Comparison of ENCODE assay signal across 17 cellular contexts in the genomic region with DNA sequence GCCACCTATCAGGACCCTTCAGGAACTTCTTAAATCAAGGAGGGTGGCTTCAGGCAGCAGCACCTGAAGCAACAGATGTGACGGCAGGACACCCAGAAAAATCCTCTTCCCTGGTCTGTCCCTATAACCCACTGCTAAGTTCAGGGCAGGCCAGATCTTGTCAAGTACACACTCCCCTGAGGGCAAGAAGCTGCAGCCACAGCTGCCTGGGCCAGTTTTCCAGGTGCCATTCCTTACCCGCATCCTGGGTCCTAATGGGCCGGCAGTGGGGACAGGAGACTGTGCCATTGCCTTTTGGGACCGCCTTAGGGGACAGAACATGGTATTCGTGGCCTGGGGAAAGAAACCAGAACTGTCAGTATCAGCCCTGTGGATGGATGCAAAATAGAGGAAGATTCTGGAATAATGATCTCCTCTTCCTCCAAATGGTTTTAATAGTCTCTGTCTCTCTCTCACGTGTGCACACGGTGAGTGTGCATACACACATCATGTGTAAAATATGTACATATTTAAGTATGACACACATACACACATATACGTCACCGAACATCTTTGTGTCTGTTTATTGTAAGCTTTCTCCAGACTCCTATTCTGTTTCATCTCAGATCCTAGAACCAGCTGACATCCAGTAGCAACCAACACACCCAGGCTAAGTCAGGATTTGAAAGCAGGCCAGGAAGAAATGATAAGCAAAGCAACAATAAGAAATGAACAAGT. TPM values are rescaled to one million over a fixed set of nuclear protein-coding genes. Genes with fewer than 3 reads are reported as not detected.
DNase-seq lines count a peak whose midpoint lies in the region; ATAC-seq, FAIRE-seq and TF ChIP-seq lines count a peak whose summit lies in the region.
"Had no signal": no experiment of that assay in that cellular context is flagged by ENCODE, and none has a peak within 500 bp of the region (broad histone marks: within the 10 kb centered on the region; RNA-seq: fewer than 3 reads in every experiment).

No MANE protein-coding gene starts in this region.

- no peak for TF ChIP-seq CTCF in HepG2 (CRISPR knock-in tag; IDR thresholded peaks at IDR 0.05)

- H4K20me1 ChIP-seq in HepG2 (ENCODE audit: insufficient read depth, low read length), result no peaks in the 10 kb centered on the region

- H3K9me3 ChIP-seq in stomach smooth muscle (ENCODE audit: control insufficient read depth in 2 of 2, low read length in 2 of 2) (no peaks in the 10 kb centered on the region), HepG2 (ENCODE audit: low read length) (no peaks in the 10 kb centered on the region)
- H3K9me3 ChIP-seq: ascending aorta, gastroesophageal sphincter, HAP-1, ovary, suprapubic skin had no signal

- peak overlapping the region; percentile 36 to 42 for H3K9ac ChIP-seq in stomach smooth muscle (ENCODE audit: low read length in 2 of 2)
- no peak overlapping the region for H3K9ac ChIP-seq in HepG2 (ENCODE audit: insufficient read depth, low read depth, low read length)

- H3K27me3 ChIP-seq in stomach smooth muscle (ENCODE audit: control insufficient read depth in 1 of 2, insufficient read depth in 2 of 2, low read length in 2 of 2), result no peaks in the 10 kb centered on the region
- H3K27me3 ChIP-seq in HepG2 (ENCODE audit: control insufficient read depth in 1 of 2, insufficient read depth in 2 of 2, low read length in 2 of 2), result no peaks in the 10 kb centered on the region
- H3K27me3 ChIP-seq: ascending aorta, gastroesophageal sphincter, ovary, suprapubic skin had no signal

- no peak overlapping the region for H3K4me2 ChIP-seq in HepG2 (ENCODE audit: low read depth, low read length)

- POLR2A ChIA-PET in HepG2 (lab: Yijun Ruan, JAX), result no interaction called here

- H3K27ac Mint-ChIP-seq in activated naive CD4-positive, alpha-beta T cell treated with anti-CD3 and anti-CD28 coated beads, Interleukin-2, amount 10 ng/mL, durations not matched to agents 7 days and 5 days, result peak overlapping the region; percentile 74
- peak overlapping the region; percentile 37 to 91 for H3K27ac Mint-ChIP-seq in activated naive CD4-positive, alpha-beta T cell treated with anti-CD3 and anti-CD28 coated beads, Interleukin-2, amount 50 U/mL, for 72 hours

- no peak for ATAC-seq in activated naive CD4-positive, alpha-beta T cell treated with anti-CD3 and anti-CD28 coated beads, Interleukin-2, amount 50 U/mL, for 72 hours
- ATAC-seq in HepG2, result no peak
- ATAC-seq: gastroesophageal sphincter had no signal

- peaks cover 22% of the 10 kb centered on the region for H3K4me1 ChIP-seq in stomach smooth muscle (ENCODE audit: control insufficient read depth, insufficient read depth, low read length)
- peaks cover 4% of the 10 kb centered on the region for H3K4me1 ChIP-seq in HepG2 (ENCODE audit: insufficient read depth, low read length)
- H3K4me1 ChIP-seq: HAP-1 had no signal

- no peak for FAIRE-seq in HepG2 (lab: Jason Lieb, UNC)

- TF ChIP-seq POLR2A in HepG2 (IDR thresholded peaks at IDR 0.05; ENCODE audit: insufficient read depth in 1 of 2, low read depth in 2 of 2, low read length in 2 of 2), result no peak

- no peaks in the 10 kb centered on the region for H3K27me3 Mint-ChIP-seq in activated naive CD4-positive, alpha-beta T cell treated with anti-CD3 and anti-CD28 coated beads, Interleukin-2, amount 10 ng/mL, durations not matched to agents 7 days and 5 days

- peaks cover 18% of the 10 kb centered on the region for H3K4me1 Mint-ChIP-seq in activated naive CD4-positive, alpha-beta T cell treated with anti-CD3 and anti-CD28 coated beads, Interleukin-2, amount 10 ng/mL, durations not matched to agents 7 days and 5 days

- no peaks in the 10 kb centered on the region for H3K9me3 Mint-ChIP-seq in activated naive CD4-positive, alpha-beta T cell treated with anti-CD3 and anti-CD28 coated beads, Interleukin-2, amount 10 ng/mL, durations not matched to agents 7 days and 5 days
- H3K9me3 Mint-ChIP-seq in activated naive CD4-positive, alpha-beta T cell treated with anti-CD3 and anti-CD28 coated beads, Interleukin-2, amount 50 U/mL, for 72 hours, result no peaks in the 10 kb centered on the region

- WGBS in HepG2 (ENCODE audit: low lambda C conversion rate), result 97% methylated on average over 8 of the region's 9 CpGs

- in situ Hi-C loops in HepG2 (cut with HindIII; ENCODE audit: extremely low pct_ligation_motif_present, low pct_unique_long_range_greater_than_20kb), result no loop called here

- no peaks in the 10 kb centered on the region for H3K79me2 ChIP-seq in HepG2 (ENCODE audit: insufficient read depth, low read length)

- no peak overlapping the region for H3K4me3 ChIP-seq in stomach smooth muscle (ENCODE audit: low read length in 2 of 2)
- H3K4me3 ChIP-seq in HepG2 (replicated peaks in 1 of 3; ENCODE audit: insufficient read depth in 1 of 3, low read depth in 2 of 3, low read length in 3 of 3), result no peak overlapping the region
- H3K4me3 ChIP-seq: ascending aorta, gastroesophageal sphincter, HAP-1, ovary, suprapubic skin had no signal

- TF ChIP-seq RAD21 in HepG2 (CRISPR knock-in tag; IDR thresholded peaks at IDR 0.05), result no peak

- peaks cover 89% of the 10 kb centered on the region for H3K36me3 Mint-ChIP-seq in activated naive CD4-positive, alpha-beta T cell treated with anti-CD3 and anti-CD28 coated beads, Interleukin-2, amount 10 ng/mL, durations not matched to agents 7 days and 5 days
- H3K36me3 Mint-ChIP-seq in activated naive CD4-positive, alpha-beta T cell treated with anti-CD3 and anti-CD28 coated beads, Interleukin-2, amount 50 U/mL, for 72 hours, result peaks cover 34 to 40% of the 10 kb centered on the region in 2 donors

- H3K27ac ChIP-seq in stomach smooth muscle (ENCODE audit: low read length) (peak overlapping the region; percentile 88), HepG2 (ENCODE audit: extremely low read length, insufficient read depth, low read length) (no peak overlapping the region)
- H3K27ac ChIP-seq: ascending aorta, gastroesophageal sphincter, ovary, suprapubic skin had no signal

- CTCF ChIA-PET in activated naive CD4-positive, alpha-beta T cell treated with anti-CD3 and anti-CD28 coated beads, Interleukin-2, amount 10 ng/mL, durations not matched to agents 7 days and 5 days (lab: Charles Lee), result no interaction called here
- CTCF ChIA-PET in HepG2 (lab: Yijun Ruan, JAX; ENCODE audit: low intra/inter-chr PET ratio, low total read pairs), result no interaction called here

- no TSS peak for BruUV-seq in HepG2 (replicated peaks; lab: Mats Ljungman, UMichigan)

- no peak overlapping the region for H2AFZ ChIP-seq in HepG2 (ENCODE audit: low read length)

- no peak overlapping the region for H3K4me3 Mint-ChIP-seq in activated naive CD4-positive, alpha-beta T cell treated with anti-CD3 and anti-CD28 coated beads, Interleukin-2, amount 10 ng/mL, durations not matched to agents 7 days and 5 days

- H3K36me3 ChIP-seq in stomach smooth muscle (ENCODE audit: control insufficient read depth in 2 of 2, insufficient read depth in 2 of 2, low read length in 2 of 2) (peaks cover 37 to 68% of the 10 kb centered on the region in 2 donors), HepG2 (replicated peaks in 1 of 2; ENCODE audit: control insufficient read depth in 1 of 2, insufficient read depth in 2 of 2, low read length in 2 of 2) (peaks cover 10 to 15% of the 10 kb centered on the region in 2 experiments; a peak in 2 of 5 replicates)
- H3K36me3 ChIP-seq: ovary had no signal

- no peak for DNase-seq in activated naive CD4-positive, alpha-beta T cell treated with anti-CD3 and anti-CD28 coated beads, Interleukin-2, amount 10 ng/mL, durations not matched to agents 7 days and 5 days
- DNase-seq in activated naive CD4-positive, alpha-beta T cell treated with Interleukin-2 at 50 U/mL for 16 hours, result no peak
- DNase-seq in activated naive CD4-positive, alpha-beta T cell treated with anti-CD3 and anti-CD28 coated beads, Interleukin-2, amount 50 U/mL, for 72 hours (ENCODE audit: low spot score in 2 of 2), result no peak
- DNase-seq in hepatic stellate cell (ENCODE audit: low spot score) (peak; percentile 47), posterior vena cava (ENCODE audit: low spot score) (no peak), T-helper 1 cell (no peak), HepG2 (ENCODE audit: low spot score) (no peak)
- DNase-seq: ACHN; activated CD8-positive, alpha-beta memory T cell treated with anti-CD3 and anti-CD28 coated beads, Interleukin-2, amount 50 U/mL, for 4 hours; NCI-H2029 treated with DMSO at 0.1 percent for 48 hours; ovary; SHP77 treated with DMSO at 0.1 percent for 48 hours had no signal

- TF ChIP-seq EP300 in HepG2 (IDR thresholded peaks at IDR 0.05; ENCODE audit: low read depth in 2 of 2, low read length in 2 of 2), result no peak
- no peak for TF ChIP-seq EP300 in HepG2 (CRISPR knock-in tag; IDR thresholded peaks at IDR 0.05; ENCODE audit: borderline replicate concordance)

- intact Hi-C loops in posterior vena cava (cut with DNase I), result loop anchor here in 1 of 2 donors (10.0 kb wide), 1 partner anchor 311 kb away; the partner anchor contains the start of gene TEX53
- intact Hi-C loops in HepG2 (cut with micrococcal nuclease; ENCODE audit: unreplicated experiment), result no loop called here

RNA-seq across cellular contexts. Expression of gene ORM2, which starts 14.0 kb away (rescaled TPM):
- total RNA-seq in activated naive CD4-positive, alpha-beta T cell treated with anti-CD3 and anti-CD28 coated beads, Interleukin-2, amount 50 U/mL, for 72 hours, result not detected
- total RNA-seq in posterior vena cava (not detected), HepG2 (2016; rRNA removed; fragmentation: Illumina TruSeq; extraction: Trizol) (283 and 565 TPM in 2 replicates)
- 120 and 126 TPM in 2 replicates for total RNA-seq in HepG2 (2016; cell fraction: cytosol; rRNA removed; fragmentation: Illumina TruSeq; extraction: Trizol; ENCODE audit: low read depth)
- 282 and 590 TPM in 2 replicates for total RNA-seq in HepG2 (2016; cell fraction: insoluble cytoplasmic fraction; rRNA removed; fragmentation: Illumina TruSeq; extraction: Trizol)
- total RNA-seq in HepG2 (2016; cell fraction: membrane; rRNA removed; fragmentation: Illumina TruSeq; extraction: Trizol), result 75.1 and 75.6 TPM in 2 replicates
- total RNA-seq in HepG2 (2016; cell fraction: nucleus; rRNA removed; fragmentation: Illumina TruSeq; extraction: Trizol), result 420 and 454 TPM in 2 replicates
- 824 and 855 TPM in 2 replicates for polyA plus RNA-seq in HepG2 (2011; rRNA removed)
- polyA plus RNA-seq in HepG2 (2011; cell fraction: cytosol; rRNA removed), result 632 and 711 TPM in 2 replicates
- 207 and 253 TPM in 2 replicates for polyA plus RNA-seq in HepG2 (2011; cell fraction: nucleus; rRNA removed)
- polyA plus RNA-seq in HepG2 (2012), result 237 and 362 TPM in 2 replicates
- 125 and 138 TPM in 2 replicates for polyA plus RNA-seq in HepG2 (2016; cell fraction: cytosol; fragmentation: Illumina TruSeq; extraction: Trizol; ENCODE audit: low read depth)
- 293 and 314 TPM in 2 replicates for polyA plus RNA-seq in HepG2 (2016; cell fraction: insoluble cytoplasmic fraction; fragmentation: Illumina TruSeq; extraction: Trizol; ENCODE audit: low read depth)
- 75.7 and 76.3 TPM in 2 replicates for polyA plus RNA-seq in HepG2 (2016; cell fraction: membrane; fragmentation: Illumina TruSeq; extraction: Trizol; ENCODE audit: low read depth)
- 731 and 821 TPM in 2 replicates for polyA plus RNA-seq in HepG2 (2016; cell fraction: nucleus; fragmentation: Illumina TruSeq; extraction: Trizol; ENCODE audit: insufficient read depth, low read depth)
- 257 TPM in 1 of 2 replicates, not detected in the other for polyA minus RNA-seq in HepG2 (2011; rRNA and poly(A)+ RNA removed; ENCODE audit: low replicate concordance)
- 147 and 150 TPM in 2 replicates for polyA minus RNA-seq in HepG2 (2011; cell fraction: cytosol; rRNA and poly(A)+ RNA removed)
- 41.2 and 60.7 TPM in 2 replicates for polyA minus RNA-seq in HepG2 (2011; cell fraction: nucleus; rRNA and poly(A)+ RNA removed)
- total RNA-seq: gastroesophageal sphincter had no signal

RNA-seq across cellular contexts. Expression of gene ORM1, which starts 20.7 kb away (rescaled TPM):
- total RNA-seq in activated naive CD4-positive, alpha-beta T cell treated with anti-CD3 and anti-CD28 coated beads, Interleukin-2, amount 50 U/mL, for 72 hours, result not detected
- total RNA-seq in posterior vena cava (1 to 10 TPM in 1 of 2 donors, not detected in 1; 1.8 TPM), HepG2 (2016; rRNA removed; fragmentation: Illumina TruSeq; extraction: Trizol) (327 and 699 TPM in 2 replicates)
- 148 and 154 TPM in 2 replicates for total RNA-seq in HepG2 (2016; cell fraction: cytosol; rRNA removed; fragmentation: Illumina TruSeq; extraction: Trizol; ENCODE audit: low read depth)
- total RNA-seq in HepG2 (2016; cell fraction: insoluble cytoplasmic fraction; rRNA removed; fragmentation: Illumina TruSeq; extraction: Trizol), result 343 and 706 TPM in 2 replicates
- 103 and 109 TPM in 2 replicates for total RNA-seq in HepG2 (2016; cell fraction: membrane; rRNA removed; fragmentation: Illumina TruSeq; extraction: Trizol)
- 507 and 557 TPM in 2 replicates for total RNA-seq in HepG2 (2016; cell fraction: nucleus; rRNA removed; fragmentation: Illumina TruSeq; extraction: Trizol)
- polyA plus RNA-seq in HepG2 (2011; rRNA removed), result 1,180 and 1,355 TPM in 2 replicates
- 1,385 and 1,736 TPM in 2 replicates for polyA plus RNA-seq in HepG2 (2011; cell fraction: cytosol; rRNA removed)
- polyA plus RNA-seq in HepG2 (2011; cell fraction: nucleus; rRNA removed), result 375 and 530 TPM in 2 replicates
- polyA plus RNA-seq in HepG2 (2012), result 373 and 660 TPM in 2 replicates
- 188 and 210 TPM in 2 replicates for polyA plus RNA-seq in HepG2 (2016; cell fraction: cytosol; fragmentation: Illumina TruSeq; extraction: Trizol; ENCODE audit: low read depth)
- 388 and 407 TPM in 2 replicates for polyA plus RNA-seq in HepG2 (2016; cell fraction: insoluble cytoplasmic fraction; fragmentation: Illumina TruSeq; extraction: Trizol; ENCODE audit: low read depth)
- 103 and 105 TPM in 2 replicates for polyA plus RNA-seq in HepG2 (2016; cell fraction: membrane; fragmentation: Illumina TruSeq; extraction: Trizol; ENCODE audit: low read depth)
- polyA plus RNA-seq in HepG2 (2016; cell fraction: nucleus; fragmentation: Illumina TruSeq; extraction: Trizol; ENCODE audit: insufficient read depth, low read depth), result 956 and 1,026 TPM in 2 replicates
- 0.30 and 495 TPM in 2 replicates for polyA minus RNA-seq in HepG2 (2011; rRNA and poly(A)+ RNA removed; ENCODE audit: low replicate concordance)
- 195 and 257 TPM in 2 replicates for polyA minus RNA-seq in HepG2 (2011; cell fraction: cytosol; rRNA and poly(A)+ RNA removed)
- 78.8 and 152 TPM in 2 replicates for polyA minus RNA-seq in HepG2 (2011; cell fraction: nucleus; rRNA and poly(A)+ RNA removed)

RNA-seq across cellular contexts. Expression of gene AKNA, which starts 44.2 kb away (rescaled TPM):
- 100 to 1,000 TPM; 165 to 174 TPM for total RNA-seq in activated naive CD4-positive, alpha-beta T cell treated with anti-CD3 and anti-CD28 coated beads, Interleukin-2, amount 50 U/mL, for 72 hours
- total RNA-seq in posterior vena cava (10 to 100 TPM; 23.8 to 32.4 TPM), HepG2 (2016; rRNA removed; fragmentation: Illumina TruSeq; extraction: Trizol) (2.5 and 3.1 TPM in 2 replicates)
- total RNA-seq in HepG2 (2016; cell fraction: cytosol; rRNA removed; fragmentation: Illumina TruSeq; extraction: Trizol; ENCODE audit: low read depth), result 0.44 and 0.81 TPM in 2 replicates
- total RNA-seq in HepG2 (2016; cell fraction: insoluble cytoplasmic fraction; rRNA removed; fragmentation: Illumina TruSeq; extraction: Trizol), result 2.1 and 3.1 TPM in 2 replicates
- 1.4 and 1.9 TPM in 2 replicates for total RNA-seq in HepG2 (2016; cell fraction: membrane; rRNA removed; fragmentation: Illumina TruSeq; extraction: Trizol)
- total RNA-seq in HepG2 (2016; cell fraction: nucleus; rRNA removed; fragmentation: Illumina TruSeq; extraction: Trizol), result 2.4 and 2.8 TPM in 2 replicates
- 3.0 and 4.8 TPM in 2 replicates for polyA plus RNA-seq in HepG2 (2011; rRNA removed)
- polyA plus RNA-seq in HepG2 (2011; cell fraction: cytosol; rRNA removed), result 2.1 and 2.5 TPM in 2 replicates
- polyA plus RNA-seq in HepG2 (2011; cell fraction: nucleus; rRNA removed), result 15.0 and 15.5 TPM in 2 replicates
- polyA plus RNA-seq in HepG2 (2012), result 4.7 and 7.6 TPM in 2 replicates
- polyA plus RNA-seq in HepG2 (2016; cell fraction: cytosol; fragmentation: Illumina TruSeq; extraction: Trizol; ENCODE audit: low read depth), result 0.41 and 0.43 TPM in 2 replicates
- 2.0 and 3.7 TPM in 2 replicates for polyA plus RNA-seq in HepG2 (2016; cell fraction: insoluble cytoplasmic fraction; fragmentation: Illumina TruSeq; extraction: Trizol; ENCODE audit: low read depth)
- polyA plus RNA-seq in HepG2 (2016; cell fraction: membrane; fragmentation: Illumina TruSeq; extraction: Trizol; ENCODE audit: low read depth), result 1.1 and 1.4 TPM in 2 replicates
- 6.0 and 6.2 TPM in 2 replicates for polyA plus RNA-seq in HepG2 (2016; cell fraction: nucleus; fragmentation: Illumina TruSeq; extraction: Trizol; ENCODE audit: insufficient read depth, low read depth)
- polyA minus RNA-seq in HepG2 (2011; rRNA and poly(A)+ RNA removed; ENCODE audit: low replicate concordance), result 7.8 and 7.9 TPM in 2 replicates
- 3.5 and 3.7 TPM in 2 replicates for polyA minus RNA-seq in HepG2 (2011; cell fraction: cytosol; rRNA and poly(A)+ RNA removed)
- 12.0 and 15.4 TPM in 2 replicates for polyA minus RNA-seq in HepG2 (2011; cell fraction: nucleus; rRNA and poly(A)+ RNA removed)

Comparison
In these comparisons a context has a peak if more than half of its experiments do, and no peak if none do; other contexts are left out.
1. RNA of gene ORM2, which starts 14.0 kb away (total RNA-seq): 75.1 to 590 TPM in HepG2; not detected in activated naive CD4-positive, alpha-beta T cell treated with anti-CD3 and anti-CD28 coated beads, Interleukin-2, amount 50 U/mL, for 72 hours and not detected in posterior vena cava; every median in the first group is over 10 times any median in the second.
2. RNA of gene ORM1, which starts 20.7 kb away (total RNA-seq): 103 to 706 TPM in HepG2; 1.8 TPM in posterior vena cava and not detected in activated naive CD4-positive, alpha-beta T cell treated with anti-CD3 and anti-CD28 coated beads, Interleukin-2, amount 50 U/mL, for 72 hours; every median in the first group is over 10 times any median in the second.
3. RNA of gene AKNA, which starts 44.2 kb away (total RNA-seq): 165 to 174 TPM in activated naive CD4-positive, alpha-beta T cell treated with anti-CD3 and anti-CD28 coated beads, Interleukin-2, amount 50 U/mL, for 72 hours; 23.8 to 32.4 TPM in posterior vena cava and 0.44 to 3.1 TPM in HepG2; every median in the first group is over 4 times any median in the second.